In the genomic region with DNA sequence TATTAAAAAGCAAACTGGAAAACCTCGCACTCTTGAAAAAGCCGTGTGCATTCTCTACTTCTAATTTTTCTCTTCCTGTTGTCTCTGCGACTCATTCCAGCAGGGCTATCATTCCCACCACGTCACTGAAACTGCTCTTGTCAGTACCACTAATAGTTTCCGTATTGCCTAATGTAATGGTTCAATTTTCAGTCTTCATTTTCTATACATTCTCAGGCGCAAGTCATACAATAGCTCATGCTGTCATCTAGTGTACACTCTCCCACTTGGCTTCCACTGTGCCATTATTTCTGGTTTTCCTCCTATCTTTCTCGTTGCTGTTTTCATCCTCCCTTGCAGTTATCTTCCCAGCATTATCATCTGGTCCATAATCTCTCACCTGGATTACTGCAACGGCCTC, we compare ENCODE assay signal across 23 cellular contexts.
DNase-seq lines count a peak whose midpoint lies in the region; ATAC-seq and TF ChIP-seq lines count a peak whose summit lies in the region.
"Had no signal": no experiment of that assay in that cellular context is flagged by ENCODE, and none has a peak within 500 bp of the region (broad histone marks: within the 10 kb centered on the region; RNA-seq: fewer than 3 reads in every experiment).

No MANE protein-coding gene starts in this region.

- 54 to 63% (median 60%) methylated on average over 8 of the region's 8 CpGs for WGBS in heart left ventricle, 4 donors

- H3K9me3 ChIP-seq in cardiac muscle cell (ENCODE audit: low read depth) = no peaks in the 10 kb centered on the region
- no peaks in the 10 kb centered on the region for H3K9me3 ChIP-seq in heart left ventricle
- H3K9me3 ChIP-seq in Panc1 (ENCODE audit: control insufficient read depth, insufficient read depth, low read depth, low read length) = no peaks in the 10 kb centered on the region
- H3K9me3 ChIP-seq: left ventricle myocardium inferior, testis had no signal

- DNase-seq in cardiac muscle cell (ENCODE audit: low read depth in 1 of 2, low spot score in 1 of 2) (peak in 1 of 2 donors; percentile 65), heart left ventricle (no peak), Panc1 (ENCODE audit: low read depth, low spot score) (no peak), epithelial cell of esophagus (ENCODE audit: low read depth) (peak; percentile 4), GM19240 (ENCODE audit: insufficient read length, low spot score) (no peak), Kasumi-1 (lab: John Stamatoyannopoulos, UW) (no peak), dorsolateral prefrontal cortex (no peak)
- DNase-seq in stimulated activated naive CD4-positive, alpha-beta T cell treated with Interleukin-2 at 50 U/mL for 16 hours (lab: John Stamatoyannopoulos, UW) = no peak
- DNase-seq: activated CD4-positive, alpha-beta memory T cell treated with anti-CD3 and anti-CD28 coated beads, Interleukin-2, amount 10 ng/mL, durations not matched to agents 7 days and 5 days; activated CD4-positive, alpha-beta T cell treated with anti-CD3 and anti-CD28 coated beads for 1 hour; activated CD8-positive, alpha-beta memory T cell treated with anti-CD3 and anti-CD28 coated beads, Interleukin-2, amount 50 U/mL, for 48 hours; GDM1; H9; left ventricle myocardium inferior; naive B cell; NCI-H1436 treated with DMSO at 0.1 percent for 48 hours; NCI-H2171; NCI-H524; stimulated activated CD4-positive, alpha-beta T cell treated with anti-CD3 and anti-CD28 coated beads, Interleukin-15, amount 100 ng/mL, for 24 hours; stimulated activated naive CD4-positive, alpha-beta T cell; testis had no signal

- intact Hi-C loops in heart left ventricle (cut with DNase I) (loop anchor here in 5 of 10 donors (5.0 to 10.0 kb wide), 5 partner anchors 311 to 574 kb away; a partner anchor contains a TSS), Panc1 (cut with micrococcal nuclease; ENCODE audit: unreplicated experiment) (loop anchor here (5.0 to 10.0 kb wide), 2 partner anchors 66 to 146 kb away; no protein-coding TSS in a partner anchor), dorsolateral prefrontal cortex (cut with DNase I) (loop anchor here in 1 of 2 donors (10.0 kb wide), 2 partner anchors 414 to 574 kb away; a partner anchor contains a TSS)

- TF ChIP-seq POLR2A in heart left ventricle (IDR thresholded peaks at IDR 0.05) = no peak

- BruUV-seq in Panc1 (replicated peaks; lab: Mats Ljungman, UMichigan) = no TSS peak

- no peak overlapping the region for H3K27ac ChIP-seq in cardiac muscle cell
- no peak overlapping the region for H3K27ac ChIP-seq in heart left ventricle
- no peak overlapping the region for H3K27ac ChIP-seq in Panc1 (ENCODE audit: low read length)
- H3K27ac ChIP-seq in dorsolateral prefrontal cortex = no peak overlapping the region
- H3K27ac ChIP-seq: left ventricle myocardium inferior, SK-N-MC, testis had no signal

- POLR2A ChIA-PET in Panc1 (lab: Charles Lee) = no interaction called here

- no peaks in the 10 kb centered on the region for H3K27me3 ChIP-seq in cardiac muscle cell
- no peaks in the 10 kb centered on the region for H3K27me3 ChIP-seq in heart left ventricle
- peaks cover 2% of the 10 kb centered on the region; the same call in 1 of the 2 replicates for H3K27me3 ChIP-seq in Panc1 (ENCODE audit: control insufficient read depth, insufficient read depth, low read length)
- H3K27me3 ChIP-seq in dorsolateral prefrontal cortex = no peaks in the 10 kb centered on the region
- H3K27me3 ChIP-seq: testis had no signal

- TF ChIP-seq CTCF in cardiac muscle cell (IDR thresholded peaks at IDR 0.05; ENCODE audit: low read depth, low read length) (peak; percentile 14), heart left ventricle (IDR thresholded peaks at IDR 0.05) (no peak), Panc1 (IDR thresholded peaks at IDR 0.05) (peak; percentile 26), epithelial cell of esophagus (IDR thresholded peaks at IDR 0.05; ENCODE audit: insufficient read depth, low read depth, low read length, missing control alignments) (no peak), dorsolateral prefrontal cortex (IDR thresholded peaks at IDR 0.05 in 54 of 56, conservative IDR thresholded peaks at IDR 0.05 in 2 of 56; ENCODE audit: low read depth in 1 of 56, partially characterized antibody in 56 of 56) (no peak)

- ATAC-seq in heart left ventricle (no peak), Panc1 (no peak)
- ATAC-seq: activated T-helper 17 cell treated with anti-CD3 and anti-CD28 coated beads, Interleukin-2, amount 50 U/mL, for 72 hours had no signal

- H3K4me1 ChIP-seq in cardiac muscle cell (ENCODE audit: low read depth) (peaks cover 11% of the 10 kb centered on the region), heart left ventricle (peaks cover 0 to 9% (median 0%) of the 10 kb centered on the region in 12 donors), Panc1 (ENCODE audit: control insufficient read depth, insufficient read depth, low read length) (no peaks in the 10 kb centered on the region)
- H3K4me1 ChIP-seq: testis had no signal

- H3K4me3 ChIP-seq in cardiac muscle cell = no peak overlapping the region
- H3K4me3 ChIP-seq in heart left ventricle = no peak overlapping the region
- no peak overlapping the region for H3K4me3 ChIP-seq in Panc1 (ENCODE audit: low read depth in 2 of 2, low read length in 2 of 2)
- no peak overlapping the region for H3K4me3 ChIP-seq in epithelial cell of esophagus (ENCODE audit: low read length)
- H3K4me3 ChIP-seq in dorsolateral prefrontal cortex = no peak overlapping the region
- H3K4me3 ChIP-seq: left ventricle myocardium inferior, SK-N-MC, testis had no signal

- H3K36me3 ChIP-seq in cardiac muscle cell (no peaks in the 10 kb centered on the region), heart left ventricle (no peaks in the 10 kb centered on the region), Panc1 (ENCODE audit: control insufficient read depth, insufficient read depth, low read length) (no peaks in the 10 kb centered on the region)
- H3K36me3 ChIP-seq: left ventricle myocardium inferior had no signal

- CTCF ChIA-PET in Panc1 (lab: Charles Lee) = no interaction called here

- in situ Hi-C loops in Panc1 (cut with HindIII; ENCODE audit: low pct_unique_long_range_greater_than_20kb, low sequenced_read_pairs) = no loop called here

Comparison
In these comparisons a context has a peak if more than half of its experiments do, and no peak if none do; other contexts are left out.
1. CTCF ChIP-seq: peak in cardiac muscle cell (single experiment) and Panc1 (single experiment); none in heart left ventricle (0 of 12), epithelial cell of esophagus (single experiment) and dorsolateral prefrontal cortex (0 of 56).